In genomic region chr16:74811911-74812310, GRCh38 we compare ENCODE assay signal across 21 cellular contexts. TPM values are rescaled to one million over a fixed set of nuclear protein-coding genes. Genes with fewer than 3 reads are reported as not detected.
DNase-seq lines count a peak whose midpoint lies in the region; ATAC-seq and TF ChIP-seq lines count a peak whose summit lies in the region.
"Had no signal": no experiment of that assay in that cellular context is flagged by ENCODE, and none has a peak within 500 bp of the region (broad histone marks: within the 10 kb centered on the region; RNA-seq: fewer than 3 reads in every experiment).

No MANE protein-coding gene starts in this region.

- H3K27me3 ChIP-seq in GM23338 (ENCODE audit: insufficient read depth) = peaks cover 18% of the 10 kb centered on the region
- H3K27me3 ChIP-seq in adrenal gland = no peaks in the 10 kb centered on the region
- no peaks in the 10 kb centered on the region for H3K27me3 ChIP-seq in body of pancreas
- H3K27me3 ChIP-seq: BLaER1 treated with 17β-estradiol and CSF1 and Interleukin-3, amounts not matched to agents 10 nM and 100 nM; MG63 had no signal

- DNase-seq in GM23338 (ENCODE audit: low spot score) (no peak), adrenal gland (peak in 4 of 7 donors; percentile 12 to 71 (median 39)), fibroblast of the aortic adventitia (ENCODE audit: low read depth) (peak; percentile 1), pons (ENCODE audit: low spot score) (peak; percentile 28), body of pancreas (no peak), NCI-H146 treated with DMSO at 0.1 percent for 48 hours (lab: John Stamatoyannopoulos, UW; ENCODE audit: unreplicated experiment) (no peak)
- DNase-seq: Calu3; CD8-positive, alpha-beta T cell; H9; IMR-90; MG63; NCI-H1105 treated with DMSO at 0.1 percent for 48 hours; NCI-H1694 treated with DMSO at 0.1 percent for 48 hours; NCI-H510A treated with DMSO at 0.1 percent for 48 hours; SHP77 treated with DMSO at 0.1 percent for 48 hours had no signal

- no peaks in the 10 kb centered on the region for H3K79me2 ChIP-seq in GM23338 (replicated peaks; ENCODE audit: insufficient read depth)

- H3K27ac Mint-ChIP-seq in GM23338 = no peak overlapping the region
- H3K27ac Mint-ChIP-seq: CD8-positive, alpha-beta T cell had no signal

- peaks cover 30% of the 10 kb centered on the region for H3K9me3 Mint-ChIP-seq in GM23338
- H3K9me3 Mint-ChIP-seq: CD8-positive, alpha-beta T cell had no signal

- H2AFZ ChIP-seq in GM23338 = no peak overlapping the region

- no peaks in the 10 kb centered on the region for H3K9me2 ChIP-seq in GM23338 (ENCODE audit: insufficient read depth)

- H3K27me3 Mint-ChIP-seq in GM23338 (ENCODE audit: insufficient read depth, low read depth, poor library complexity) = peaks cover 21% of the 10 kb centered on the region

- intact Hi-C loops in adrenal gland (cut with DNase I) (loop anchor here (2.0 to 10.0 kb wide), 2 partner anchors 51 to 303 kb away; partner anchors contain the start of gene LDHD (in 1 of the 2)), body of pancreas (cut with DNase I) (no loop called here)

- no peaks in the 10 kb centered on the region for H4K20me1 ChIP-seq in GM23338 (replicated peaks; ENCODE audit: insufficient read depth)
- H4K20me1 ChIP-seq: BLaER1 treated with 17β-estradiol and CSF1 and Interleukin-3, amounts not matched to agents 10 nM and 100 nM had no signal

- no peaks in the 10 kb centered on the region for H3K36me3 ChIP-seq in GM23338 (ENCODE audit: insufficient read depth)
- H3K36me3 ChIP-seq in adrenal gland (replicated peaks in 1 of 2) = no peaks in the 10 kb centered on the region
- H3K36me3 ChIP-seq in body of pancreas (replicated peaks in 1 of 2; ENCODE audit: insufficient read depth in 1 of 2, low read depth in 2 of 2) = no peaks in the 10 kb centered on the region
- H3K36me3 ChIP-seq: MG63 had no signal

- no peak overlapping the region for H3K4me3 Mint-ChIP-seq in GM23338
- H3K4me3 Mint-ChIP-seq: CD8-positive, alpha-beta T cell had no signal

- TF ChIP-seq CTCF in GM23338 (conservative IDR thresholded peaks at IDR 0.05; ENCODE audit: low read depth in 2 of 2) = no peak
- TF ChIP-seq CTCF in adrenal gland (IDR thresholded peaks at IDR 0.05) = no peak
- TF ChIP-seq CTCF in fibroblast of the aortic adventitia (IDR thresholded peaks at IDR 0.05; ENCODE audit: insufficient read depth, low read length) = no peak
- no peak for TF ChIP-seq CTCF in body of pancreas (IDR thresholded peaks at IDR 0.05)

- 11 to 34% (median 16%) methylated on average over 2 of the region's 2 CpGs for WGBS in adrenal gland, 4 donors
- whole genome bisulfite sequencing in body of pancreas, 2 donors = 20 to 54% methylated on average over 2 of the region's 2 CpGs

- ATAC-seq in GM23338 (no peak), body of pancreas (no peak), esophagus mucosa (no peak), GM19463 (IDR thresholded peaks at IDR 0.05; ENCODE audit: unreplicated experiment) (no peak)
- ATAC-seq: A549; CD8-positive, alpha-beta T cell; SK-N-SH treated with all-trans-retinoic acid at 6 μM for 48 hours had no signal

- TF ChIP-seq POLR2A in adrenal gland (IDR thresholded peaks at IDR 0.05) (no peak), body of pancreas (IDR thresholded peaks at IDR 0.05) (no peak)

- H3K27ac ChIP-seq in GM23338 (ENCODE audit: low read depth) (no peak overlapping the region), adrenal gland (no peak overlapping the region), body of pancreas (no peak overlapping the region)
- H3K27ac ChIP-seq: A549; BLaER1 treated with 17β-estradiol and CSF1 and Interleukin-3, amounts not matched to agents 10 nM and 100 nM had no signal

- H3K9me3 ChIP-seq in adrenal gland (replicated peaks in 1 of 3) (peaks cover 0 to 9% (median 0%) of the 10 kb centered on the region in 3 donors), body of pancreas (no peaks in the 10 kb centered on the region)
- H3K9me3 ChIP-seq: MG63 had no signal

- H3K4me1 Mint-ChIP-seq in GM23338 = peaks cover 26% of the 10 kb centered on the region

- no peaks in the 10 kb centered on the region for H3F3A ChIP-seq in GM23338 (replicated peaks; ENCODE audit: low read depth)

- peak overlapping the region; percentile 50 for H3K4me2 ChIP-seq in GM23338
- H3K4me2 ChIP-seq: A549; BLaER1 treated with 17β-estradiol and CSF1 and Interleukin-3, amounts not matched to agents 10 nM and 100 nM had no signal

- H3K4me3 ChIP-seq in GM23338 (no peak overlapping the region), adrenal gland (no peak overlapping the region), fibroblast of the aortic adventitia (ENCODE audit: low read depth, low read length) (no peak overlapping the region), body of pancreas (no peak overlapping the region)
- H3K4me3 ChIP-seq: A549; BLaER1 treated with 17β-estradiol and CSF1 and Interleukin-3, amounts not matched to agents 10 nM and 100 nM; MG63 had no signal

- peaks cover 20% of the 10 kb centered on the region for H3K36me3 Mint-ChIP-seq in GM23338 (ENCODE audit: low read depth)
- H3K36me3 Mint-ChIP-seq: CD8-positive, alpha-beta T cell had no signal

- H3K4me1 ChIP-seq in GM23338 (ENCODE audit: insufficient read depth) = peaks cover 31% of the 10 kb centered on the region
- no peaks in the 10 kb centered on the region for H3K4me1 ChIP-seq in adrenal gland (replicated peaks in 1 of 2)
- peaks cover 7% of the 10 kb centered on the region for H3K4me1 ChIP-seq in body of pancreas
- H3K4me1 ChIP-seq: A549 had no signal

TF ChIP-seq in GM23338, 12 proteins besides CTCF, POLR2A, EP300 and RAD21 (continues in another document):
- TF ChIP-seq, protein P1, sequence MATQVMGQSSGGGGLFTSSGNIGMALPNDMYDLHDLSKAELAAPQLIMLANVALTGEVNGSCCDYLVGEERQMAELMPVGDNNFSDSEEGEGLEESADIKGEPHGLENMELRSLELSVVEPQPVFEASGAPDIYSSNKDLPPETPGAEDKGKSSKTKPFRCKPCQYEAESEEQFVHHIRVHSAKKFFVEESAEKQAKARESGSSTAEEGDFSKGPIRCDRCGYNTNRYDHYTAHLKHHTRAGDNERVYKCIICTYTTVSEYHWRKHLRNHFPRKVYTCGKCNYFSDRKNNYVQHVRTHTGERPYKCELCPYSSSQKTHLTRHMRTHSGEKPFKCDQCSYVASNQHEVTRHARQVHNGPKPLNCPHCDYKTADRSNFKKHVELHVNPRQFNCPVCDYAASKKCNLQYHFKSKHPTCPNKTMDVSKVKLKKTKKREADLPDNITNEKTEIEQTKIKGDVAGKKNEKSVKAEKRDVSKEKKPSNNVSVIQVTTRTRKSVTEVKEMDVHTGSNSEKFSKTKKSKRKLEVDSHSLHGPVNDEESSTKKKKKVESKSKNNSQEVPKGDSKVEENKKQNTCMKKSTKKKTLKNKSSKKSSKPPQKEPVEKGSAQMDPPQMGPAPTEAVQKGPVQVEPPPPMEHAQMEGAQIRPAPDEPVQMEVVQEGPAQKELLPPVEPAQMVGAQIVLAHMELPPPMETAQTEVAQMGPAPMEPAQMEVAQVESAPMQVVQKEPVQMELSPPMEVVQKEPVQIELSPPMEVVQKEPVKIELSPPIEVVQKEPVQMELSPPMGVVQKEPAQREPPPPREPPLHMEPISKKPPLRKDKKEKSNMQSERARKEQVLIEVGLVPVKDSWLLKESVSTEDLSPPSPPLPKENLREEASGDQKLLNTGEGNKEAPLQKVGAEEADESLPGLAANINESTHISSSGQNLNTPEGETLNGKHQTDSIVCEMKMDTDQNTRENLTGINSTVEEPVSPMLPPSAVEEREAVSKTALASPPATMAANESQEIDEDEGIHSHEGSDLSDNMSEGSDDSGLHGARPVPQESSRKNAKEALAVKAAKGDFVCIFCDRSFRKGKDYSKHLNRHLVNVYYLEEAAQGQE (IDR thresholded peaks at IDR 0.05; ENCODE audit: unreplicated experiment) = no peak
- TF ChIP-seq CREB1 (CRISPR knock-in tag; IDR thresholded peaks at IDR 0.05; ENCODE audit: low read depth) (no peak), EZH2phosphoT487 (IDR thresholded peaks at IDR 0.05; ENCODE audit: unreplicated experiment) (no peak), JUNB (IDR thresholded peaks at IDR 0.05; ENCODE audit: unreplicated experiment) (no peak), NANOG (IDR thresholded peaks at IDR 0.05; ENCODE audit: borderline replicate concordance) (no peak), POLR2AphosphoS5 (IDR thresholded peaks at IDR 0.05; ENCODE audit: low read depth) (no peak), ZNF114 (CRISPR knock-in tag; IDR thresholded peaks at IDR 0.05) (no peak)

RNA-seq across cellular contexts. Expression of gene FA2H, which starts 37.3 kb away (rescaled TPM):
- total RNA-seq in GM23338 (2014; rRNA removed; shearing (Covaris generic)) = 5.7 and 6.3 TPM in 2 replicates
- polyA plus RNA-seq in GM23338 (2016; fragmentation: Nextera tagmentation; extraction: Ambion mirVana) = 3.8 and 5.7 TPM in 2 replicates
- total RNA-seq in adrenal gland = 1 to 10 TPM in 1 of 8 donors, under 1 TPM in 4, not detected in 3; 0.18 to 6.1 (median 0.39) TPM
- polyA plus RNA-seq in adrenal gland = under 1 TPM in 2 of 3 donors, not detected in 1; 0.17 to 0.33 TPM
- total RNA-seq in fibroblast of the aortic adventitia (ENCODE audit: low replicate concordance) = not detected in 2 replicates
- 1 to 10 TPM; 3.3 to 5.4 TPM for total RNA-seq in body of pancreas
- total RNA-seq in esophagus mucosa = 1.3 TPM
- total RNA-seq: CD8-positive, alpha-beta T cell; IMR-90; RPMI7951 had no signal
- polyA plus RNA-seq: IMR-90 had no signal

Comparison
In these comparisons a context has a peak if more than half of its experiments do, and no peak if none do; other contexts are left out.
1. DNase-seq: peak in adrenal gland (4 of 7), fibroblast of the aortic adventitia (single experiment) and pons (single experiment); none in GM23338 (single experiment), body of pancreas (0 of 4) and NCI-H146 treated with DMSO at 0.1 percent for 48 hours (single experiment).